In the genomic region with DNA sequence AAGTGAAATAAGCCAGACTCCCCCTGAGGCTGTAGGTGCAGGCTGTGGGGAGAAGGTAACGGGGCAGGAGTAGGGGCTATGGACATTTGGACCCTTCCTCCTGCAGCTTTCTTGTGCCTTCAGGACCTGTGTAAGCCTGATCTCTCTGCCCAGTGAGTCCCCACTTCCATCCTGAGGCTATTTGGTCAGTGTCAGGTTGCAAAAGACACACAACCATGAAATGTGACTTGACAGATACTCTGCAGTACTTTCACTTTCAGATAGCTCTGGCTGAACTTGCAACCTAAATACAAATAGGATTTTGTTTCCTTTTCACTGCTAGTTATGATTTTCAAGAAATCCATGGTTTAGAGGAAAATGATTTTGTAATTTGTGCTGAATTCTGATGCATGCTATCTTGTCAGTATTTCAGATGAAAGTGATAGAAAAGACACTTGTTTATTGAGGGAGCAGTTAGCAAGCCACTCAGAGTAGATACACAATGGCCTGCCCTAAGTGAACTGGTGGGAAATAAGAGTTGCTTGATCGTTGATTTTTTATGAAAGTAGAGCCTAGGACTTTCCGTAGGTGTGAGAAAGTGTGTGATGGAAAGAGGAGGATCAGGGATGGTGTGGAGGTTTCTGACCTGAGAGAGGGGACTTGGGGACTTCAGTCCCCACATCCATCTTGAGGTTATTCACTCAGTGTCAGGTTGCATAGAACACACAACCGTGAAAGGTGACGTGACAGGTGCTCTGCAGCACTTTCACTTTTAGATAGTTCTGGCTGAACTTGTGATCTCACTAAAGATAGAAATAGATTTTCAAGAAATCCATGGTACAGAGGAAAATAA, we compare ENCODE assay signal across 8 cellular contexts. TPM values are rescaled to one million over a fixed set of nuclear protein-coding genes. Genes with fewer than 3 reads are reported as not detected.
A peak's percentile ranks its signal among the peaks of the same experiment; 100 is the strongest.
DNase-seq lines count a peak whose midpoint lies in the region; ATAC-seq and TF ChIP-seq lines count a peak whose summit lies in the region.

No MANE protein-coding gene starts in this region.

- no peaks in the 10 kb centered on the region for H3K9me3 ChIP-seq in CD8-positive, alpha-beta T cell (ENCODE audit: low read length)
- no peaks in the 10 kb centered on the region for H3K9me3 ChIP-seq in OCI-LY7 (ENCODE audit: low read length)

- peaks cover 16% of the 10 kb centered on the region for H3K4me1 ChIP-seq in CD8-positive, alpha-beta T cell (ENCODE audit: insufficient read depth, low read length)
- peaks cover 8% of the 10 kb centered on the region for H3K4me1 ChIP-seq in OCI-LY7 (ENCODE audit: insufficient read depth, low read length, poor library complexity, severe bottlenecking)

- no peaks in the 10 kb centered on the region for H3K27me3 Mint-ChIP-seq in CD8-positive, alpha-beta T cell (ENCODE audit: low read depth)
- H3K27me3 Mint-ChIP-seq in mesothelial cell of epicardium (ENCODE audit: low read depth) = peaks cover 31% of the 10 kb centered on the region

- H3K36me3 ChIP-seq in CD8-positive, alpha-beta T cell (ENCODE audit: insufficient read depth, low read length) = no peaks in the 10 kb centered on the region
- no peaks in the 10 kb centered on the region for H3K36me3 ChIP-seq in OCI-LY7 (ENCODE audit: insufficient read depth, low read length)

- peak overlapping the region; percentile 2 for H3K4me3 ChIP-seq in CD8-positive, alpha-beta T cell (ENCODE audit: low read depth, low read length)
- H3K4me3 ChIP-seq in OCI-LY7 (ENCODE audit: low read depth, low read length, poor library complexity, severe bottlenecking) = peak overlapping the region; percentile 28

- no peak for TF ChIP-seq CTCF in CD8-positive, alpha-beta T cell (IDR thresholded peaks at IDR 0.05)
- TF ChIP-seq CTCF in GM20000 (IDR thresholded peaks at IDR 0.05; ENCODE audit: extremely low read depth, missing control alignments) (no peak), OCI-LY7 (conservative IDR thresholded peaks at IDR 0.05; ENCODE audit: low read length) (no peak), mesothelial cell of epicardium (IDR thresholded peaks at IDR 0.05; ENCODE audit: unreplicated experiment) (no peak)

- peak overlapping the region; percentile 68 for H3K4me3 Mint-ChIP-seq in CD8-positive, alpha-beta T cell
- H3K4me3 Mint-ChIP-seq in mesothelial cell of epicardium = no peak overlapping the region

- H3K79me2 ChIP-seq in OCI-LY7 (ENCODE audit: insufficient read depth, low read depth, low read length) = no peaks in the 10 kb centered on the region

- H4K20me1 ChIP-seq in OCI-LY7 (ENCODE audit: insufficient read depth, low read length) = no peaks in the 10 kb centered on the region

- H3K9me2 ChIP-seq in OCI-LY7 (ENCODE audit: insufficient read depth, low read length) = no peaks in the 10 kb centered on the region

- H3K27ac Mint-ChIP-seq in CD8-positive, alpha-beta T cell = peak overlapping the region; percentile 75
- H3K27ac Mint-ChIP-seq in mesothelial cell of epicardium = no peak overlapping the region

- intact Hi-C loops in CD8-positive, alpha-beta T cell (cut with DNase I, micrococcal nuclease) = loop anchor here (5.0 to 10.0 kb wide), 2 partner anchors 99 to 287 kb away; partner anchors contain the start of genes FBL (in 1 of the 2) and LGALS16 (in 1 of the 2)
- intact Hi-C loops in OCI-LY7 (cut with micrococcal nuclease; ENCODE audit: unreplicated experiment) = loop anchor here (10.0 kb wide), 1 partner anchor 207 kb away; no protein-coding TSS in a partner anchor

- peak; percentile 78 for ATAC-seq in CD8-positive, alpha-beta T cell
- ATAC-seq in GM19328 (IDR thresholded peaks at IDR 0.05; ENCODE audit: unreplicated experiment) = no peak

- CTCF ChIA-PET in CD8-positive, alpha-beta T cell (lab: Charles Lee) = interaction anchor here (0.5 kb wide), 1 partner anchor 59 kb away, joined by 3 read pairs; no protein-coding TSS in a partner anchor
- CTCF ChIA-PET in OCI-LY7 (lab: Charles Lee; ENCODE audit: unreplicated experiment) = no interaction called here

- peak overlapping the region; percentile 48 for H3K4me2 ChIP-seq in OCI-LY7 (ENCODE audit: low read length)

- no peaks in the 10 kb centered on the region for H3K9me3 Mint-ChIP-seq in CD8-positive, alpha-beta T cell
- no peaks in the 10 kb centered on the region for H3K9me3 Mint-ChIP-seq in mesothelial cell of epicardium

- peak overlapping the region; percentile 38; the same call in 1 of the 2 replicates for H2AFZ ChIP-seq in OCI-LY7 (ENCODE audit: low read length)

- H3K4me1 Mint-ChIP-seq in CD8-positive, alpha-beta T cell (ENCODE audit: low read depth) = peaks cover 19% of the 10 kb centered on the region
- peaks cover 10% of the 10 kb centered on the region for H3K4me1 Mint-ChIP-seq in mesothelial cell of epicardium

- H3K36me3 Mint-ChIP-seq in CD8-positive, alpha-beta T cell = no peaks in the 10 kb centered on the region
- H3K36me3 Mint-ChIP-seq in mesothelial cell of epicardium = no peaks in the 10 kb centered on the region

- no peak for DNase-seq in CD8-positive, alpha-beta T cell
- DNase-seq in GM20000 (ENCODE audit: low spot score) (peak; percentile 53), OCI-LY7 (ENCODE audit: low spot score) (peak; percentile 12), fibroblast of peridontal ligament (ENCODE audit: extremely low read depth) (peak; percentile 31), SK-N-DZ (ENCODE audit: low spot score) (no peak), mesothelial cell of epicardium (ENCODE audit: low spot score in 2 of 2, unreplicated experiment in 2 of 2) (no peak), SKM-1 (lab: John Stamatoyannopoulos, UW; ENCODE audit: unreplicated experiment) (no peak)

- H3K27ac ChIP-seq in CD8-positive, alpha-beta T cell (ENCODE audit: low read depth, low read length) = peak overlapping the region; percentile 4
- no peak overlapping the region for H3K27ac ChIP-seq in OCI-LY7 (ENCODE audit: low read depth, low read length, poor library complexity, severe bottlenecking)

- POLR2A ChIA-PET in CD8-positive, alpha-beta T cell (lab: Charles Lee) = no interaction called here
- POLR2A ChIA-PET in OCI-LY7 (lab: Charles Lee) = no interaction called here

- no peaks in the 10 kb centered on the region for H3K27me3 ChIP-seq in CD8-positive, alpha-beta T cell (ENCODE audit: insufficient read depth, low read length)

- no TSS peak for BruUV-seq in OCI-LY7 (replicated peaks; lab: Mats Ljungman, UMichigan)

RNA-seq across cellular contexts. Expression of gene EID2, which starts 18.0 kb away (rescaled TPM):
- total RNA-seq in CD8-positive, alpha-beta T cell = 10 to 100 TPM; 16.3 to 17.7 TPM
- total RNA-seq in OCI-LY7 (2014; rRNA removed; shearing (Covaris generic)) = 19.1 and 22.9 TPM in 2 replicates
- 17.3 and 20.7 TPM in 2 replicates for total RNA-seq in OCI-LY7 (2022)
- 11.7 and 13.7 TPM in 2 replicates for polyA plus RNA-seq in SK-N-DZ (2014; cell fraction: cytosol; rRNA removed)
- polyA plus RNA-seq in SK-N-DZ (2014; cell fraction: nucleus; rRNA removed) = 8.7 and 10.9 TPM in 2 replicates
- total RNA-seq in mesothelial cell of epicardium = 18.8 to 22.6 TPM (median 19.7 TPM) in 3 replicates

RNA-seq across cellular contexts. Expression of gene EID2B, which starts 25.4 kb away (rescaled TPM):
- total RNA-seq in CD8-positive, alpha-beta T cell = 1 to 10 TPM; 3.5 to 3.7 TPM
- total RNA-seq in OCI-LY7 (2014; rRNA removed; shearing (Covaris generic)) = 11.7 and 13.9 TPM in 2 replicates
- total RNA-seq in OCI-LY7 (2022) (8.7 and 8.8 TPM in 2 replicates), mesothelial cell of epicardium (2.6 to 4.0 TPM (median 2.8 TPM) in 3 replicates)
- polyA plus RNA-seq in SK-N-DZ (2014; cell fraction: cytosol; rRNA removed) = 11.5 and 14.2 TPM in 2 replicates
- polyA plus RNA-seq in SK-N-DZ (2014; cell fraction: nucleus; rRNA removed) = 11.4 and 15.3 TPM in 2 replicates

RNA-seq across cellular contexts. Expression of gene SELENOV, which starts 43.1 kb away (rescaled TPM):
- not detected for total RNA-seq in CD8-positive, alpha-beta T cell
- total RNA-seq in OCI-LY7 (2014; rRNA removed; shearing (Covaris generic)) = not detected in 2 replicates
- total RNA-seq in OCI-LY7 (2022) = not detected in 2 replicates
- polyA plus RNA-seq in SK-N-DZ (2014; cell fraction: cytosol; rRNA removed) = 3.0 and 5.4 TPM in 2 replicates
- polyA plus RNA-seq in SK-N-DZ (2014; cell fraction: nucleus; rRNA removed) = 5.0 and 9.1 TPM in 2 replicates
- 0.60 to 0.81 TPM (median 0.78 TPM) in 3 replicates for total RNA-seq in mesothelial cell of epicardium

RNA-seq across cellular contexts. Expression of gene LGALS13, which starts 44.3 kb away (rescaled TPM):
- not detected for total RNA-seq in CD8-positive, alpha-beta T cell
- total RNA-seq in OCI-LY7 (2014; rRNA removed; shearing (Covaris generic)) = not detected in 2 replicates
- total RNA-seq in OCI-LY7 (2022) (not detected in 2 replicates), mesothelial cell of epicardium (not detected in 3 replicates)
- not detected in 2 replicates for polyA plus RNA-seq in SK-N-DZ (2014; cell fraction: cytosol; rRNA removed)
- not detected in 2 replicates for polyA plus RNA-seq in SK-N-DZ (2014; cell fraction: nucleus; rRNA removed)

RNA-seq across cellular contexts. Expression of gene DLL3, which starts 59.3 kb away (rescaled TPM):
- under 1 TPM in 1 of 2 experiments, not detected in 1; 0.14 TPM for total RNA-seq in CD8-positive, alpha-beta T cell
- 3.4 and 4.4 TPM in 2 replicates for total RNA-seq in OCI-LY7 (2014; rRNA removed; shearing (Covaris generic))
- total RNA-seq in OCI-LY7 (2022) (3.2 and 4.4 TPM in 2 replicates), mesothelial cell of epicardium (0.40 to 0.53 TPM (median 0.50 TPM) in 3 replicates)
- polyA plus RNA-seq in SK-N-DZ (2014; cell fraction: cytosol; rRNA removed) = 177 and 226 TPM in 2 replicates
- 118 and 126 TPM in 2 replicates for polyA plus RNA-seq in SK-N-DZ (2014; cell fraction: nucleus; rRNA removed)

Comparison
In these comparisons a context has a peak if more than half of its experiments do, and no peak if none do; other contexts are left out.
1. DNase-seq: peak in GM20000 (single experiment), OCI-LY7 (single experiment) and fibroblast of peridontal ligament (single experiment); none in CD8-positive, alpha-beta T cell (0 of 7), SK-N-DZ (single experiment), mesothelial cell of epicardium (0 of 2) and SKM-1 (single experiment).